Comparison of ENCODE assay signal across 16 cellular contexts in the genomic region with DNA sequence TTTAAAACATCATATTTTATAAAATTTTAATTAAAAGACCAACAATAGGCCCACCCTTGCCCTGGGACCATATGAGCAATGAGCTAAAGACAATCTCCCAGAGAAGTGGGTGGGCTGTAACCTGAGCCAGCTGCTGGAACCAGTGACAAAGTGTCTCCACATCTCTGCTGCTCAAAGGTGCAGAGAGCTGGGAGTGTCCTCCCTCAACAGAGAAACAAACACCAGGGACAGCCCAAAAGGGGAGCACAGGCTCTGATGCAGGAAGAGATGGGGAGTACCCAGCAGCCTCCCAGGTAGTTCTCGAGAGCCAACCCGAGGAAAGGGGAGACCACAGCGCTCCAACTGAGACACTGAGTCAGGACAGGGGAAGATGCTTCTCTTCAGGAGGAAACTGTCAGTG. TPM values are rescaled to one million over a fixed set of nuclear protein-coding genes. Genes with fewer than 3 reads are reported as not detected.
DNase-seq lines count a peak whose midpoint lies in the region; ATAC-seq, FAIRE-seq and TF ChIP-seq lines count a peak whose summit lies in the region.
"Had no signal": no experiment of that assay in that cellular context is flagged by ENCODE, and none has a peak within 500 bp of the region (broad histone marks: within the 10 kb centered on the region; RNA-seq: fewer than 3 reads in every experiment).

No MANE protein-coding gene starts in this region.

- H3K79me2 ChIP-seq in K562 (ENCODE audit: control insufficient read depth, insufficient read depth, low read length) = no peaks in the 10 kb centered on the region

- POLR2A ChIA-PET in K562 (lab: Yijun Ruan, JAX) = interaction anchor here (0.6 kb wide), 1 partner anchor 30 kb away, joined by 3 read pairs; no protein-coding TSS in a partner anchor

- ATAC-seq in left ventricle myocardium superior = peak; percentile 26
- ATAC-seq in Right ventricle myocardium inferior = no peak
- peak; percentile 56 for ATAC-seq in K562
- ATAC-seq in GM19328 (IDR thresholded peaks at IDR 0.05; ENCODE audit: unreplicated experiment) = no peak

- no peak for FAIRE-seq in K562 (lab: Jason Lieb, UNC)

- H3K4me1 ChIP-seq in K562 (replicated peaks in 1 of 2; ENCODE audit: control insufficient read depth in 2 of 2, insufficient read depth in 2 of 2, low read length in 2 of 2) (peaks cover 0 to 11% of the 10 kb centered on the region in 2 experiments; a peak in 1 of 5 replicates), vagina (peaks cover 30% of the 10 kb centered on the region)

- no peak for DNase-seq in left ventricle myocardium superior
- DNase-seq in Right ventricle myocardium inferior (ENCODE audit: missing footprints) = no peak
- DNase-seq in K562 (ENCODE audit: extremely low read depth in 1 of 4, low spot score in 3 of 4) = no peak
- peak; percentile 73 for DNase-seq in left kidney (ENCODE audit: low read depth, low spot score)
- no peak for DNase-seq in vagina (ENCODE audit: extremely low spot score in 2 of 2)
- no peak for DNase-seq in NCI-H2227 (lab: John Stamatoyannopoulos, UW; ENCODE audit: unreplicated experiment)
- DNase-seq in NCI-H82 treated with DMSO at 0.1 percent for 48 hours (lab: John Stamatoyannopoulos, UW; ENCODE audit: unreplicated experiment) = no peak
- DNase-seq: activated CD8-positive, alpha-beta memory T cell treated with anti-CD3 and anti-CD28 coated beads for 24 hours; activated naive CD8-positive, alpha-beta T cell treated with anti-CD3 and anti-CD28 coated beads, Interleukin-2, amount 10 ng/mL, durations not matched to agents 7 days and 5 days; effector CD4-positive, alpha-beta T cell; NCI-H1930; stimulated activated CD4-positive, alpha-beta T cell treated with anti-CD3 and anti-CD28 coated beads, Interleukin-4, amount 100 ng/mL, for 1 hour; WERI-Rb-1 had no signal

- no peak for TF ChIP-seq EP300 in K562 (IDR thresholded peaks at IDR 0.05; ENCODE audit: low read length)

- TF ChIP-seq CTCF in K562 (IDR thresholded peaks at IDR 0.05 in 2 of 3, conservative IDR thresholded peaks at IDR 0.05 in 1 of 3; ENCODE audit: insufficient read depth in 2 of 3, low read depth in 1 of 3, low read length in 3 of 3) = no peak
- no peak for TF ChIP-seq CTCF in vagina (IDR thresholded peaks at IDR 0.05)

- BruUV-seq in K562 (replicated peaks; lab: Mats Ljungman, UMichigan) = no TSS peak

- H2AFZ ChIP-seq in K562 (ENCODE audit: low read depth, low read length) = no peak overlapping the region

- no peaks in the 10 kb centered on the region for H3K36me3 ChIP-seq in K562 (ENCODE audit: control insufficient read depth, insufficient read depth, low read length)
- H3K36me3 ChIP-seq in vagina = no peaks in the 10 kb centered on the region
- H3K36me3 ChIP-seq: ovary, WERI-Rb-1 had no signal

- no peak overlapping the region for H3K4me3 ChIP-seq in K562
- no peak overlapping the region for H3K4me3 ChIP-seq in vagina
- H3K4me3 ChIP-seq: ovary, suprapubic skin had no signal

- TF ChIP-seq POLR2A in K562 (conservative IDR thresholded peaks at IDR 0.05) (no peak), vagina (IDR thresholded peaks at IDR 0.05) (no peak)

- TF ChIP-seq RAD21 in K562 (CRISPR knock-in tag; conservative IDR thresholded peaks at IDR 0.05 in 1 of 2, IDR thresholded peaks at IDR 0.05 in 1 of 2) = no peak

- H3K27me3 ChIP-seq in K562 (ENCODE audit: control insufficient read depth in 2 of 2, insufficient read depth in 2 of 2, low read length in 2 of 2) (no peaks in the 10 kb centered on the region), vagina (no peaks in the 10 kb centered on the region)
- H3K27me3 ChIP-seq: ovary, suprapubic skin had no signal

- H3K4me2 ChIP-seq in K562 (ENCODE audit: insufficient read depth, low read length) = no peak overlapping the region

- H3K27ac ChIP-seq in K562 (ENCODE audit: extremely low read depth, low read depth, low read length) = no peak overlapping the region
- peak overlapping the region; percentile 70 for H3K27ac ChIP-seq in vagina
- H3K27ac ChIP-seq: ovary, WERI-Rb-1 had no signal

- CTCF ChIA-PET in K562 (lab: Yijun Ruan, JAX; ENCODE audit: low intra/inter-chr PET ratio) = no interaction called here

- intact Hi-C loops in left ventricle myocardium superior (cut with micrococcal nuclease) = no loop called here
- intact Hi-C loops in Right ventricle myocardium inferior (cut with DNase I) = no loop called here
- intact Hi-C loops in K562 (cut with micrococcal nuclease) = no loop called here
- intact Hi-C loops in vagina (cut with DNase I) = no loop called here

- in situ Hi-C loops in K562 (cut with MboI) = no loop called here

- no peak overlapping the region for H3K9ac ChIP-seq in K562 (ENCODE audit: insufficient read depth in 1 of 2, low read depth in 2 of 2, low read length in 2 of 2)

- H3K9me3 ChIP-seq in K562 (replicated peaks; ENCODE audit: control insufficient read depth, insufficient read depth, low read depth, low read length) (no peaks in the 10 kb centered on the region), vagina (no peaks in the 10 kb centered on the region)
- H3K9me3 ChIP-seq: ovary had no signal

- H3K9me1 ChIP-seq in K562 (ENCODE audit: control insufficient read depth, insufficient read depth, low read length) = no peaks in the 10 kb centered on the region

- no peaks in the 10 kb centered on the region for H4K20me1 ChIP-seq in K562 (replicated peaks; ENCODE audit: control insufficient read depth, insufficient read depth, low read length)

- WGBS in K562 (ENCODE audit: insufficient coverage, low coverage, missing lambda C conversion rate) = 100% methylated on average over 1 of the region's 3 CpGs

TF ChIP-seq in K562, 482 proteins besides CTCF, POLR2A, EP300 and RAD21 (continues in another document):
- TF ChIP-seq ZNF124 (CRISPR knock-in tag; IDR thresholded peaks at IDR 0.05) = no peak
- TF ChIP-seq, protein P1, sequence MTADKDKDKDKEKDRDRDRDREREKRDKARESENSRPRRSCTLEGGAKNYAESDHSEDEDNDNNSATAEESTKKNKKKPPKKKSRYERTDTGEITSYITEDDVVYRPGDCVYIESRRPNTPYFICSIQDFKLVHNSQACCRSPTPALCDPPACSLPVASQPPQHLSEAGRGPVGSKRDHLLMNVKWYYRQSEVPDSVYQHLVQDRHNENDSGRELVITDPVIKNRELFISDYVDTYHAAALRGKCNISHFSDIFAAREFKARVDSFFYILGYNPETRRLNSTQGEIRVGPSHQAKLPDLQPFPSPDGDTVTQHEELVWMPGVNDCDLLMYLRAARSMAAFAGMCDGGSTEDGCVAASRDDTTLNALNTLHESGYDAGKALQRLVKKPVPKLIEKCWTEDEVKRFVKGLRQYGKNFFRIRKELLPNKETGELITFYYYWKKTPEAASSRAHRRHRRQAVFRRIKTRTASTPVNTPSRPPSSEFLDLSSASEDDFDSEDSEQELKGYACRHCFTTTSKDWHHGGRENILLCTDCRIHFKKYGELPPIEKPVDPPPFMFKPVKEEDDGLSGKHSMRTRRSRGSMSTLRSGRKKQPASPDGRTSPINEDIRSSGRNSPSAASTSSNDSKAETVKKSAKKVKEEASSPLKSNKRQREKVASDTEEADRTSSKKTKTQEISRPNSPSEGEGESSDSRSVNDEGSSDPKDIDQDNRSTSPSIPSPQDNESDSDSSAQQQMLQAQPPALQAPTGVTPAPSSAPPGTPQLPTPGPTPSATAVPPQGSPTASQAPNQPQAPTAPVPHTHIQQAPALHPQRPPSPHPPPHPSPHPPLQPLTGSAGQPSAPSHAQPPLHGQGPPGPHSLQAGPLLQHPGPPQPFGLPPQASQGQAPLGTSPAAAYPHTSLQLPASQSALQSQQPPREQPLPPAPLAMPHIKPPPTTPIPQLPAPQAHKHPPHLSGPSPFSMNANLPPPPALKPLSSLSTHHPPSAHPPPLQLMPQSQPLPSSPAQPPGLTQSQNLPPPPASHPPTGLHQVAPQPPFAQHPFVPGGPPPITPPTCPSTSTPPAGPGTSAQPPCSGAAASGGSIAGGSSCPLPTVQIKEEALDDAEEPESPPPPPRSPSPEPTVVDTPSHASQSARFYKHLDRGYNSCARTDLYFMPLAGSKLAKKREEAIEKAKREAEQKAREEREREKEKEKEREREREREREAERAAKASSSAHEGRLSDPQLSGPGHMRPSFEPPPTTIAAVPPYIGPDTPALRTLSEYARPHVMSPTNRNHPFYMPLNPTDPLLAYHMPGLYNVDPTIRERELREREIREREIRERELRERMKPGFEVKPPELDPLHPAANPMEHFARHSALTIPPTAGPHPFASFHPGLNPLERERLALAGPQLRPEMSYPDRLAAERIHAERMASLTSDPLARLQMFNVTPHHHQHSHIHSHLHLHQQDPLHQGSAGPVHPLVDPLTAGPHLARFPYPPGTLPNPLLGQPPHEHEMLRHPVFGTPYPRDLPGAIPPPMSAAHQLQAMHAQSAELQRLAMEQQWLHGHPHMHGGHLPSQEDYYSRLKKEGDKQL (CRISPR knock-in tag; IDR thresholded peaks at IDR 0.05; ENCODE audit: borderline replicate concordance) = no peak

RNA-seq across cellular contexts. Expression of a gene that starts 39.1 kb away (rescaled TPM):
- total RNA-seq in left ventricle myocardium superior (39.6 TPM), Right ventricle myocardium inferior (34.9 TPM), K562 (2014; rRNA removed) (10.4 and 12.9 TPM in 2 replicates), K562 (2014; rRNA removed; fragmentation: Illumina TruSeq; extraction: Trizol) (16.7 and 18.1 TPM in 2 replicates), K562 (2015; rRNA removed; fragmentation: Illumina TruSeq; extraction: Trizol) (18.3 and 20.9 TPM in 2 replicates), K562 (2021) (19.2 and 24.8 TPM in 2 replicates), vagina (88.4 TPM)
- 36.2 and 116 TPM in 2 replicates for total RNA-seq in K562 (2011; cell fraction: chromatin; rRNA removed; ENCODE audit: low replicate concordance)
- 22.8 and 26.2 TPM in 2 replicates for total RNA-seq in K562 (2011; cell fraction: nucleolus; rRNA removed)
- total RNA-seq in K562 (2011; cell fraction: nucleoplasm; rRNA removed) = 35.1 and 50.0 TPM in 2 replicates
- polyA plus RNA-seq in K562 (2011; rRNA removed) (18.5 and 25.3 TPM in 2 replicates), K562 (2014; fragmentation: Illumina TruSeq; extraction: Trizol) (20.9 and 21.2 TPM in 2 replicates), K562 (2014; fragmentation: Nextera tagmentation; extraction: Ambion mirVana) (1 to 10 TPM; 3.5 to 5.1 TPM), K562 (2014; rRNA removed) (12.4 and 18.3 TPM in 2 replicates)
- polyA plus RNA-seq in K562 (2011; cell fraction: cytosol; rRNA removed) = 11.6 and 20.0 TPM in 2 replicates
- polyA plus RNA-seq in K562 (2011; cell fraction: nucleus; rRNA removed) = 28.1 and 44.6 TPM in 2 replicates
- polyA plus RNA-seq in K562 (2012) = 15.8 and 18.9 TPM in 2 replicates
- polyA minus RNA-seq in K562 (2011; rRNA and poly(A)+ RNA removed) = 33.3 and 52.3 TPM in 2 replicates
- polyA minus RNA-seq in K562 (2011; cell fraction: cytosol; rRNA and poly(A)+ RNA removed) = 15.1 and 22.1 TPM in 2 replicates
- 43.5 and 43.9 TPM in 2 replicates for polyA minus RNA-seq in K562 (2011; cell fraction: nucleus; rRNA and poly(A)+ RNA removed)

Comparison
In these comparisons a context has a peak if more than half of its experiments do, and no peak if none do; other contexts are left out.
1. ATAC-seq: peak in left ventricle myocardium superior (single experiment) and K562 (single experiment); none in Right ventricle myocardium inferior (single experiment) and GM19328 (single experiment).